In the genomic region with DNA sequence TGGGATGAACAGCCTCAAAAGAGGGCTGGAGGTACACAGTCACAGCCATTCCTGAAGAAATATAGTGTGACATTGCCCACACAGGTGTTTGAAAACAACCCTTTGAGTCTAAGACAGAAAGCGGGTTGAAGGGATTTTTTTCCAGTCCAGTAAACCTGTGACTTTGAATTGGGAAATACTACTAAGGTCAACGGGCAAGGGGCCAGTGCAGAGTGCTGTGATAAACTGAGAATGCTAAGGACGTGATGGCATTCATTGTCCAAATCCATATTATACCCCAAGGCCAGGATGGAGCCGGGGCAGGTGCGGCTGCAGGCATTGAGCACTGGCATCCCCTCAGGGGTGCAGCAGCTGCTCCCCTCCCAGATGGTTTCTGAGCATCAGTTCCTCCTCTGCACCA, we compare ENCODE assay signal across 26 cellular contexts. TPM values are rescaled to one million over a fixed set of nuclear protein-coding genes. Genes with fewer than 3 reads are reported as not detected.
"Had no signal": no experiment of that assay in that cellular context is flagged by ENCODE, and none has a peak within 500 bp of the region (broad histone marks: within the 10 kb centered on the region; RNA-seq: fewer than 3 reads in every experiment).

No MANE protein-coding gene starts in this region.

- H3K4me3 ChIP-seq: breast epithelium, esophagus muscularis mucosa, heart left ventricle, left lung, psoas muscle, spleen, thoracic aorta had no signal

- H3K4me1 Mint-ChIP-seq: mesothelial cell of epicardium had no signal

- H2AFZ ChIP-seq: parathyroid adenoma had no signal

- DNase-seq: activated CD4-positive, alpha-beta T cell treated with anti-CD3 and anti-CD28 coated beads for 1 hour; activated CD4-positive, alpha-beta T cell treated with anti-CD3 and anti-CD28 coated beads, Interleukin-2, amount 50 U/mL, for 4 hours; activated naive CD4-positive, alpha-beta T cell; activated T-cell treated with anti-CD3 and anti-CD28 coated beads for 4 hours; activated T-cell treated with anti-CD3 and anti-CD28 coated beads, Interleukin-2, amount 50 U/mL, for 72 hours; effector CD4-positive, alpha-beta T cell; foreskin keratinocyte; heart left ventricle; left lung; mammary epithelial cell; naive thymus-derived CD4-positive, alpha-beta T cell; psoas muscle; spleen; T1000; trophoblast cell had no signal

- H3K36me3 ChIP-seq: breast epithelium had no signal

- H3K27me3 ChIP-seq: breast epithelium, esophagus muscularis mucosa had no signal

- H3K4me1 ChIP-seq: breast epithelium had no signal

- H3K27ac ChIP-seq: breast epithelium, esophagus muscularis mucosa, foreskin keratinocyte, heart left ventricle, left lung, parathyroid adenoma, psoas muscle, thoracic aorta had no signal

- H3K9me3 ChIP-seq: breast epithelium, esophagus muscularis mucosa, heart left ventricle, left lung, psoas muscle, spleen, thoracic aorta had no signal

- H3K9me3 Mint-ChIP-seq: activated naive CD4-positive, alpha-beta T cell treated with anti-CD3 and anti-CD28 coated beads, Interleukin-2, amount 50 U/mL, for 72 hours; activated T-cell treated with anti-CD3 and anti-CD28 coated beads, Interleukin-2, amount 50 U/mL, for 72 hours; central memory CD8-positive, alpha-beta T cell; dendritic cell treated with granulocyte-macrophage colony-stimulating factor and Interleukin-4, amounts not matched to agents 40 ng/mL and 50 ng/mL, for 4 days; mesothelial cell of epicardium; naive thymus-derived CD4-positive, alpha-beta T cell; stimulated activated naive CD8-positive, alpha-beta T cell treated with anti-CD3 and anti-CD28 coated beads, Interleukin-15, Interleukin-2, amounts not matched to agents 100 ng/mL and 50 ng/mL, for 24 hours; T-helper 1 cell treated with Interleukin-12 subunit alpha and Interleukin-12 subunit beta and Interleukin-4 antibody, amounts not matched to agents 30 μg/mL and 1 μg/mL, for 36 hours had no signal

- ATAC-seq: activated naive CD4-positive, alpha-beta T cell treated with anti-CD3 and anti-CD28 coated beads, Interleukin-2, amount 50 U/mL, for 72 hours; activated T-cell treated with anti-CD3 and anti-CD28 coated beads, Interleukin-2, amount 50 U/mL, for 72 hours; foreskin keratinocyte; left lung; naive thymus-derived CD4-positive, alpha-beta T cell had no signal

- H3K79me2 ChIP-seq: parathyroid adenoma had no signal

- H3K27ac Mint-ChIP-seq: activated naive CD4-positive, alpha-beta T cell treated with anti-CD3 and anti-CD28 coated beads, Interleukin-2, amount 50 U/mL, for 72 hours; activated T-cell treated with anti-CD3 and anti-CD28 coated beads, Interleukin-2, amount 50 U/mL, for 72 hours; dendritic cell treated with granulocyte-macrophage colony-stimulating factor and Interleukin-4, amounts not matched to agents 40 ng/mL and 50 ng/mL, for 4 days; mesothelial cell of epicardium; stimulated activated naive CD8-positive, alpha-beta T cell treated with anti-CD3 and anti-CD28 coated beads, Interleukin-15, Interleukin-2, amounts not matched to agents 100 ng/mL and 50 ng/mL, for 24 hours; T-helper 1 cell treated with Interleukin-12 subunit alpha and Interleukin-12 subunit beta and Interleukin-4 antibody, amounts not matched to agents 30 μg/mL and 1 μg/mL, for 36 hours had no signal

- H3K9ac ChIP-seq: parathyroid adenoma had no signal

- H3K4me3 Mint-ChIP-seq: activated T-cell treated with anti-CD3 and anti-CD28 coated beads, Interleukin-2, amount 50 U/mL, for 72 hours; central memory CD8-positive, alpha-beta T cell; dendritic cell treated with granulocyte-macrophage colony-stimulating factor and Interleukin-4, amounts not matched to agents 40 ng/mL and 50 ng/mL, for 4 days; mesothelial cell of epicardium; naive thymus-derived CD4-positive, alpha-beta T cell; stimulated activated naive CD8-positive, alpha-beta T cell treated with anti-CD3 and anti-CD28 coated beads, Interleukin-15, Interleukin-2, amounts not matched to agents 100 ng/mL and 50 ng/mL, for 24 hours; T-helper 1 cell treated with Interleukin-12 subunit alpha and Interleukin-12 subunit beta and Interleukin-4 antibody, amounts not matched to agents 30 μg/mL and 1 μg/mL, for 36 hours had no signal

RNA-seq across cellular contexts. Expression of a gene that starts 36.6 kb away (rescaled TPM):
- polyA plus RNA-seq: neural cell had no signal
